15 cellular contexts compared by ENCODE assay signal in genomic region chr3:106121491-106122289, GRCh38.
"Had no signal": no experiment of that assay in that cellular context is flagged by ENCODE, and none has a peak within 500 bp of the region (broad histone marks: within the 10 kb centered on the region; RNA-seq: fewer than 3 reads in every experiment).

No MANE protein-coding gene starts in this region.

- H3K27ac ChIP-seq: ascending aorta, esophagus muscularis mucosa, left ventricle myocardium inferior, right atrium auricular region, transverse colon had no signal

- H3K4me3 Mint-ChIP-seq: activated T-helper 1 cell treated with anti-CD3 and anti-CD28 coated beads, Interleukin-12 subunit alpha, Interleukin-12 subunit beta, Interleukin-2, Interleukin-4 antibody, amounts not matched to agents 30 ng/mL and 10 ng/mL and 1 ng/mL, durations not matched to agents 14 hours and 24 hours and 36 hours; memory B cell; natural killer cell treated with Interleukin-12 subunit alpha and Interleukin-12 subunit beta and Interleukin-15 and Interleukin-18, amount 100 ng/mL, for 72 hours had no signal

- H3K4me3 ChIP-seq: ascending aorta, esophagus muscularis mucosa, left ventricle myocardium inferior, right atrium auricular region, transverse colon had no signal

- H3K36me3 Mint-ChIP-seq: memory B cell; natural killer cell treated with Interleukin-12 subunit alpha and Interleukin-12 subunit beta and Interleukin-15 and Interleukin-18, amount 100 ng/mL, for 72 hours had no signal

- ATAC-seq: activated CD4-positive, CD25-positive, alpha-beta regulatory T cell treated with anti-CD3 and anti-CD28 coated beads, Interleukin-2, amount 50 U/mL, for 24 hours; natural killer cell treated with Interleukin-12 subunit alpha and Interleukin-12 subunit beta and Interleukin-15 and Interleukin-18, amount 100 ng/mL, for 72 hours had no signal

- H3K9me3 ChIP-seq: ascending aorta, esophagus muscularis mucosa, left ventricle myocardium inferior, right atrium auricular region, transverse colon had no signal

- H3K9me3 Mint-ChIP-seq: memory B cell; natural killer cell treated with Interleukin-12 subunit alpha and Interleukin-12 subunit beta and Interleukin-15 and Interleukin-18, amount 100 ng/mL, for 72 hours had no signal

- H3K27me3 Mint-ChIP-seq: natural killer cell treated with Interleukin-12 subunit alpha and Interleukin-12 subunit beta and Interleukin-15 and Interleukin-18, amount 100 ng/mL, for 72 hours; progenitor cell of endocrine pancreas had no signal

- H3K4me1 ChIP-seq: transverse colon had no signal

- DNase-seq: left ventricle myocardium inferior; stimulated activated CD4-positive, alpha-beta T cell treated with anti-CD3 and anti-CD28 coated beads, Interleukin-15, amount 100 ng/mL, for 24 hours; stimulated activated CD4-positive, alpha-beta T cell treated with anti-CD3 and anti-CD28 coated beads, Interleukin-4, amount 100 ng/mL, for 1 hour; stimulated activated naive CD4-positive, alpha-beta T cell; T-helper 1 cell; T1000; transverse colon had no signal

- H3K27ac Mint-ChIP-seq: memory B cell, progenitor cell of endocrine pancreas had no signal

- H3K36me3 ChIP-seq: ascending aorta, esophagus muscularis mucosa, left ventricle myocardium inferior, right atrium auricular region, transverse colon had no signal

- H3K27me3 ChIP-seq: ascending aorta, esophagus muscularis mucosa, right atrium auricular region, transverse colon had no signal
